In the genomic region with DNA sequence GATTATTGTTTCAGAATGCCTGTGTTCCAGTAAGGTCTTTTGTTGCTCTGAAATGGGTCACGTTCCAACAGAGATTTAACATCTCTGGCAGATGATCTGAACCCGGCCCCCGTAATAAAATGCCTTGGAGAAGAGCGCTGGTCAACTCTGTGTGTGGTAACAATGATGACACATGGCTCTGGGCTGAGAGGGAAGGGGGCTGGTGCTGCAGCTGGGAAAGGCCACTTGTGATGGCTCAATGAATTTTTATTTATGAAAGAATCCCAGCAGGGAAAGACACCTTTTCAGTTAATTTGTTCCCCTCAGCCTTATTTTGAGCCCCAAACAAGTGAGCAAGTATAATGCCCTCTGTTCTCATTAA, we compare ENCODE assay signal across 1 cellular context.
TF ChIP-seq lines count a peak whose summit lies in the region.

No MANE protein-coding gene starts in this region.

TF ChIP-seq in H1, 55 proteins besides CTCF, POLR2A, EP300 and RAD21 (continued from another document):
- TF ChIP-seq, protein P1, sequence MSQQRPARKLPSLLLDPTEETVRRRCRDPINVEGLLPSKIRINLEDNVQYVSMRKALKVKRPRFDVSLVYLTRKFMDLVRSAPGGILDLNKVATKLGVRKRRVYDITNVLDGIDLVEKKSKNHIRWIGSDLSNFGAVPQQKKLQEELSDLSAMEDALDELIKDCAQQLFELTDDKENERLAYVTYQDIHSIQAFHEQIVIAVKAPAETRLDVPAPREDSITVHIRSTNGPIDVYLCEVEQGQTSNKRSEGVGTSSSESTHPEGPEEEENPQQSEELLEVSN (IDR thresholded peaks at IDR 0.05): no peak; the same call in 1 of the 2 replicates
- TF ChIP-seq ASH2L (IDR thresholded peaks at IDR 0.05; ENCODE audit: low read length) (no peak), TAF7 (optimal IDR thresholded peaks at IDR 0.05; ENCODE audit: borderline replicate concordance, low read depth, low read length) (no peak), PHF8 (conservative IDR thresholded peaks at IDR 0.05; ENCODE audit: low read depth, low read length) (no peak), BACH1 (IDR thresholded peaks at IDR 0.05; ENCODE audit: low read length) (no peak), RFX5 (IDR thresholded peaks at IDR 0.05; ENCODE audit: borderline replicate concordance, low read depth, low read length) (no peak), CBX5 (IDR thresholded peaks at IDR 0.05; ENCODE audit: low read depth, low read length) (no peak), FOSL1 (IDR thresholded peaks at IDR 0.05; ENCODE audit: insufficient read depth, low read depth, low read length) (no peak), TEAD4 (IDR thresholded peaks at IDR 0.05; ENCODE audit: low read depth, low read length) (no peak)
